Comparison of ENCODE assay signal across 10 cellular contexts in genomic region chr19:4376991-4377781, GRCh38. TPM values are rescaled to one million over a fixed set of nuclear protein-coding genes. Genes with fewer than 3 reads are reported as not detected.
DNase-seq lines count a peak whose midpoint lies in the region; ATAC-seq and TF ChIP-seq lines count a peak whose summit lies in the region.
"Had no signal": no experiment of that assay in that cellular context is flagged by ENCODE, and none has a peak within 500 bp of the region (broad histone marks: within the 10 kb centered on the region; RNA-seq: fewer than 3 reads in every experiment).

No MANE protein-coding gene starts in this region.

- peaks cover 100% of the 10 kb centered on the region for H3K4me1 ChIP-seq in BLaER1
- H3K4me1 ChIP-seq in breast epithelium: peaks cover 33 to 63% of the 10 kb centered on the region in 2 donors
- H3K4me1 ChIP-seq in neural progenitor cell: peaks cover 23% of the 10 kb centered on the region

- no peak for ATAC-seq in sciatic nerve

- TF ChIP-seq POLR2A in breast epithelium (IDR thresholded peaks at IDR 0.05): no peak

- peaks cover 46% of the 10 kb centered on the region for H3K4me1 Mint-ChIP-seq in neural progenitor cell

- H3K9ac ChIP-seq in BLaER1: peak overlapping the region; percentile 68
- no peak overlapping the region for H3K9ac ChIP-seq in neural progenitor cell

- peak overlapping the region; percentile 93 for H3K27ac Mint-ChIP-seq in neural progenitor cell

- DNase-seq in HT1080 (ENCODE audit: low read depth) (peak; percentile 72), breast epithelium (ENCODE audit: low spot score in 2 of 2) (peak in 1 of 2 donors; percentile 75), neural progenitor cell (ENCODE audit: low spot score) (no peak), sciatic nerve (ENCODE audit: low spot score) (no peak), kidney glomerular epithelial cell (lab: John Stamatoyannopoulos, UW) (no peak), HK-2 (ENCODE audit: unreplicated experiment) (no peak)
- DNase-seq in stimulated activated CD4-positive, alpha-beta T cell treated with anti-CD3 and anti-CD28 coated beads, Interleukin-2, amount 100 ng/mL, for 48 hours: no peak
- DNase-seq: NCI-H446 treated with DMSO at 0.1 percent for 48 hours had no signal

- no peak for TF ChIP-seq CTCF in breast epithelium (IDR thresholded peaks at IDR 0.05)
- no peak for TF ChIP-seq CTCF in neural progenitor cell (IDR thresholded peaks at IDR 0.05)

- H3K36me3 ChIP-seq in BLaER1 (no peaks in the 10 kb centered on the region), breast epithelium (no peaks in the 10 kb centered on the region), neural progenitor cell (no peaks in the 10 kb centered on the region)
- H3K36me3 ChIP-seq: uterus had no signal

- intact Hi-C loops in breast epithelium (cut with DNase I; ENCODE audit: low total_unique reads): loop anchor here (1.0 kb wide), 1 partner anchor 17 kb away; no protein-coding TSS in a partner anchor
- intact Hi-C loops in sciatic nerve (cut with DNase I): no loop called here

- H3K27me3 ChIP-seq in BLaER1: no peaks in the 10 kb centered on the region
- no peaks in the 10 kb centered on the region for H3K27me3 ChIP-seq in breast epithelium
- H3K27me3 ChIP-seq in neural progenitor cell: no peaks in the 10 kb centered on the region
- H3K27me3 ChIP-seq: uterus had no signal

- H3K27me3 Mint-ChIP-seq in neural progenitor cell (ENCODE audit: insufficient read depth, low read depth): peaks cover 5% of the 10 kb centered on the region

- H3K4me3 ChIP-seq in BLaER1 (peak overlapping the region; percentile 61; the same call in 1 of the 2 replicates), breast epithelium (no peak overlapping the region), neural progenitor cell (no peak overlapping the region)
- H3K4me3 ChIP-seq: uterus had no signal

- H3K4me2 ChIP-seq in BLaER1 (peak overlapping the region; percentile 100), neural progenitor cell (peak overlapping the region; percentile 27)

- H3K9me3 ChIP-seq in BLaER1 (no peaks in the 10 kb centered on the region), breast epithelium (no peaks in the 10 kb centered on the region), neural progenitor cell (ENCODE audit: low read depth) (no peaks in the 10 kb centered on the region)
- H3K9me3 ChIP-seq: uterus had no signal

- H3K27ac ChIP-seq in BLaER1: peak overlapping the region; percentile 59; the same call in 1 of the 2 replicates
- H3K27ac ChIP-seq in breast epithelium: peak overlapping the region; percentile 80 to 88
- no peak overlapping the region for H3K27ac ChIP-seq in neural progenitor cell

- peaks cover 100% of the 10 kb centered on the region for H4K20me1 ChIP-seq in BLaER1
- H4K20me1 ChIP-seq in neural progenitor cell (ENCODE audit: low read depth): peaks cover 83% of the 10 kb centered on the region

- H3K36me3 Mint-ChIP-seq in neural progenitor cell: peaks cover 2% of the 10 kb centered on the region

- H2AFZ ChIP-seq in neural progenitor cell (replicated peaks): no peak overlapping the region

- no peak overlapping the region for H3K4me3 Mint-ChIP-seq in neural progenitor cell

- H3F3A ChIP-seq in neural progenitor cell (ENCODE audit: low read depth): peaks cover 13% of the 10 kb centered on the region

- H3K79me2 ChIP-seq in neural progenitor cell (ENCODE audit: low read depth): peaks cover 48% of the 10 kb centered on the region

- H3K9me3 Mint-ChIP-seq in neural progenitor cell: no peaks in the 10 kb centered on the region

RNA-seq across cellular contexts. Expression of gene SH3GL1, which starts 23.2 kb away (rescaled TPM):
- total RNA-seq in HT1080 (2014; rRNA removed; shearing (Covaris generic)): 46.6 and 62.9 TPM in 2 replicates
- 94.3 and 111 TPM in 2 replicates for polyA plus RNA-seq in HT1080 (2015; cell fraction: cytosol; rRNA removed)
- 59.8 and 62.6 TPM in 2 replicates for polyA plus RNA-seq in HT1080 (2015; cell fraction: nucleus; rRNA removed)
- 10 to 100 TPM; 25.6 to 52.5 (median 33.8) TPM for total RNA-seq in breast epithelium
- 25.3 and 87.0 TPM in 2 replicates for total RNA-seq in neural progenitor cell (ENCODE audit: low replicate concordance)
- total RNA-seq in sciatic nerve: 71.8 TPM

RNA-seq across cellular contexts. Expression of gene CHAF1A, which starts 25.3 kb away (rescaled TPM):
- total RNA-seq in HT1080 (2014; rRNA removed; shearing (Covaris generic)): 26.5 and 44.1 TPM in 2 replicates
- 28.2 and 38.1 TPM in 2 replicates for polyA plus RNA-seq in HT1080 (2015; cell fraction: cytosol; rRNA removed)
- polyA plus RNA-seq in HT1080 (2015; cell fraction: nucleus; rRNA removed): 42.1 and 50.3 TPM in 2 replicates
- total RNA-seq in breast epithelium (1 to 10 TPM; 6.3 to 8.2 (median 7.9) TPM), neural progenitor cell (ENCODE audit: low replicate concordance) (37.5 and 82.1 TPM in 2 replicates), sciatic nerve (8.0 TPM)

RNA-seq across cellular contexts. Expression of gene MPND, which starts 33.8 kb away (rescaled TPM):
- 1.3 and 2.7 TPM in 2 replicates for total RNA-seq in HT1080 (2014; rRNA removed; shearing (Covaris generic))
- polyA plus RNA-seq in HT1080 (2015; cell fraction: cytosol; rRNA removed): 4.0 and 6.3 TPM in 2 replicates
- polyA plus RNA-seq in HT1080 (2015; cell fraction: nucleus; rRNA removed): 4.5 and 4.6 TPM in 2 replicates
- total RNA-seq in breast epithelium (1 to 10 TPM; 6.1 to 7.7 (median 7.5) TPM), neural progenitor cell (ENCODE audit: low replicate concordance) (10.6 and 30.4 TPM in 2 replicates), sciatic nerve (13.1 TPM)

RNA-seq across cellular contexts. Expression of gene STAP2, which starts 38.6 kb away (rescaled TPM):
- 2.3 and 3.6 TPM in 2 replicates for total RNA-seq in HT1080 (2014; rRNA removed; shearing (Covaris generic))
- polyA plus RNA-seq in HT1080 (2015; cell fraction: cytosol; rRNA removed): 3.8 and 4.1 TPM in 2 replicates
- polyA plus RNA-seq in HT1080 (2015; cell fraction: nucleus; rRNA removed): 3.6 and 4.0 TPM in 2 replicates
- total RNA-seq in breast epithelium: 10 to 100 TPM in 2 of 3 donors, 1 to 10 TPM in 1; 1.6 to 51.4 (median 25.9) TPM
- 5.7 and 6.8 TPM in 2 replicates for total RNA-seq in neural progenitor cell (ENCODE audit: low replicate concordance)
- total RNA-seq in sciatic nerve: 3.7 TPM
